Comparison of ENCODE assay signal across 17 cellular contexts in the genomic region with DNA sequence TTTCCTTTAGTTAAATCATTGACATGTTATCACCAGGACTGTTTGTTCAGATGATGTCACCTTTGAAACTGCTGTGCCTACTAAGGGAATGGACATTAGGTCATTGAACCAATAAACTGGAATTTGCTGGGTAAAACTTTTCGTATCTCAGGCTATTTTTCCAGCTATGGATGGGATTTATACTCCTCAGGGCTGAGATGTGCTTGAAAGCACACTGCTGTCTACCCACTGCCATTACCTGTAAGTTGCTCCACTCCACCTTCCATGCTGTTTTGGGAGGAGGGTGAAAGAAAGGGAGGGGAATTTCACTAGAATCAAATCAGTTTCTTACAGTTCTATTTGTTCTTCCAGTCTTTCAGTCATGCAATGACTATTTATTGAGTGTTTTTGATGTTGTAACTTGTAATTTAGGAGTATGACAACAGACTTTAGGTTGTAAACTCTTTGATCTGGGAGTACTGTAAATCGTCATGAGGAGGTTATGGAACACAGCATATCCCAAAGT. TPM values are rescaled to one million over a fixed set of nuclear protein-coding genes. Genes with fewer than 3 reads are reported as not detected.
A peak's percentile ranks its signal among the peaks of the same experiment; 100 is the strongest.
DNase-seq lines count a peak whose midpoint lies in the region; FAIRE-seq and TF ChIP-seq lines count a peak whose summit lies in the region.
"Had no signal": no experiment of that assay in that cellular context is flagged by ENCODE, and none has a peak within 500 bp of the region (broad histone marks: within the 10 kb centered on the region; RNA-seq: fewer than 3 reads in every experiment).

No MANE protein-coding gene starts in this region.

- intact Hi-C loops in ascending aorta (cut with DNase I) = loop anchor here (10.0 kb wide), 1 partner anchor 1554 kb away; a partner anchor contains a TSS

- TF ChIP-seq CTCF in ascending aorta (IDR thresholded peaks at IDR 0.05) = no peak

- FAIRE-seq in GM18507 (lab: Jason Lieb, UNC) (peak; percentile 29), islet of Langerhans (lab: Jason Lieb, UNC) (peak; percentile 47), small intestine (lab: Jason Lieb, UNC) (no peak)

- H3K4me3 ChIP-seq in ascending aorta (peak overlapping the region in 1 of 2 donors; percentile 39), small intestine (ENCODE audit: low read depth in 1 of 2, low read length in 2 of 2) (no peak overlapping the region)
- H3K4me3 ChIP-seq: BLaER1 treated with 17β-estradiol and CSF1 and Interleukin-3, amounts not matched to agents 10 nM and 100 nM had no signal

- H3K9me3 ChIP-seq in ascending aorta (no peaks in the 10 kb centered on the region), small intestine (ENCODE audit: control insufficient read depth, low read depth) (no peaks in the 10 kb centered on the region)

- H3K36me3 ChIP-seq in ascending aorta (no peaks in the 10 kb centered on the region), small intestine (ENCODE audit: control insufficient read depth in 2 of 2, insufficient read depth in 2 of 2, low read length in 2 of 2) (peaks cover 0 to under 1% of the 10 kb centered on the region in 2 donors)

- WGBS in small intestine, 3 donors = 8 to 48% (median 38%) methylated on average over 2 of the region's 2 CpGs

- H3K27me3 ChIP-seq in ascending aorta (no peaks in the 10 kb centered on the region), small intestine (ENCODE audit: control insufficient read depth in 2 of 2, insufficient read depth in 2 of 2, low read length in 2 of 2) (no peaks in the 10 kb centered on the region)
- H3K27me3 ChIP-seq: BLaER1 treated with 17β-estradiol and CSF1 and Interleukin-3, amounts not matched to agents 10 nM and 100 nM had no signal

- DNase-seq in GM18507 (ENCODE audit: extremely low spot score, insufficient read length, low read depth) (no peak), ascending aorta (ENCODE audit: low spot score in 2 of 2) (no peak), small intestine (peak; percentile 74), NCI-H2196 (lab: John Stamatoyannopoulos, UW; ENCODE audit: unreplicated experiment) (no peak), activated gamma-delta T cell (lab: John Stamatoyannopoulos, UW) (no peak), germinal center (ENCODE audit: low spot score) (no peak)
- DNase-seq in activated T-cell treated with anti-CD3 and anti-CD28 coated beads, Interleukin-2, amount 50 U/mL, for 48 hours = no peak
- DNase-seq: activated CD4-positive, alpha-beta memory T cell treated with anti-CD3 and anti-CD28 coated beads, Interleukin-2, amount 10 ng/mL, durations not matched to agents 7 days and 5 days; activated effector memory CD4-positive, alpha-beta T cell treated with Interleukin-2 at 50 U/mL for 16 hours; anterior cingulate cortex; effector memory CD4-positive, alpha-beta T cell; foreskin melanocyte; NCI-H2107; substantia nigra had no signal

- H3K4me1 ChIP-seq in ascending aorta (peaks cover under 1 to 45% of the 10 kb centered on the region in 2 donors), small intestine (ENCODE audit: control insufficient read depth in 2 of 2, insufficient read depth in 1 of 2, low read depth in 1 of 2, low read length in 1 of 2) (peaks cover 0 to 3% of the 10 kb centered on the region in 2 donors)

- H3K27ac ChIP-seq in ascending aorta (peak overlapping the region; percentile 55 to 80), small intestine (ENCODE audit: low read depth in 1 of 2, low read length in 1 of 2) (peak overlapping the region; percentile 57 to 83)
- H3K27ac ChIP-seq: BLaER1 treated with 17β-estradiol and CSF1 and Interleukin-3, amounts not matched to agents 10 nM and 100 nM had no signal

RNA-seq across cellular contexts. Expression of a gene that starts 11.3 kb away (rescaled TPM):
- total RNA-seq in ascending aorta = 70.4 TPM
- polyA plus RNA-seq in small intestine = 10 to 100 TPM in 1 of 3 donors, 1 to 10 TPM in 2; 9.4 to 13.5 (median 9.5) TPM

RNA-seq across cellular contexts. Expression of a gene that starts 59.8 kb away (rescaled TPM):
- total RNA-seq in ascending aorta = not detected
- polyA plus RNA-seq in small intestine = under 1 TPM in 1 of 3 donors, not detected in 2; 0.13 TPM
- total RNA-seq: activated CD4-positive, alpha-beta memory T cell treated with anti-CD3 and anti-CD28 coated beads, Interleukin-2, amount 10 ng/mL, durations not matched to agents 7 days and 5 days; posterior vena cava had no signal
